In the genomic region with DNA sequence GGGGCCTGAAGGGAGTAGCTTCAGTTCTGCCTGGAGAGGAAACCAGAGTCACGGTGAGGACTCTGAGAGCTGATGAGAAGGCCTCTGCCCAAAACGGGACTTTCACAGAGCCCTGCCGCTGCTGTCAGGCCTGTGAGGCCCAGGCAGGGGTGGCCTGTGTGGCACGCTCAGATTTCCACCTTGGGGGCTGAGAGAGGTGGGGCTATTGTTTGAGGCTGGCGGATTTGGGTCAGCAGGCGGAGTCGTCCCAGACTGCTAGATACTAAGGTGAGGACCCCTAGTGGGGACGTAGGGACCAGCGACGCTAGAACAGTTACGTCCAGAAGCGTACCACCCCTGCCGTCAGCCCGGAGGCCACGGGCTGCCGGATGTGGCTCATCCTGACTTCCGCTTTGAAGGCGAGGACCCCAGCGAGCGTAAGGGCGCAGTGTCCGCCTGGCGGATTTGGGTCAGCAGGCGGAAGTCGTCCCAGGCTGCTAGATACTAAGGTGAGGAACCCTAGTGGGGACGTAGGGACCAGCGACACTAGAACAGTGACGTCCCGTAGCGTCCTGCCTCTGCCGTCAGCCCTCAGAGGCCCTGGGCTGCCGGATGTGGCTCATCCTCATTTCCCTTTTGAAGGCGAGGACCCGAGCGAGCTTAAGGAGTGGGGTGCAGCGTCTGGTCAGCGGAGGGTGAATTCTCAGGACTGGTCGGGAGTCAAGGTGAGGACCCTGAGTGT, we compare ENCODE assay signal across 1 cellular context.
A peak's percentile ranks its signal among the peaks of the same experiment; 100 is the strongest.
TF ChIP-seq lines count a peak whose summit lies in the region.

Gene MAGEB1, plus strand, starts transcription at position 378 of the 721 bp plus-strand sequence. CDS start 3,348 bp downstream, outside the sequence.

TF ChIP-seq in K562, 482 proteins besides CTCF, POLR2A, EP300 and RAD21 (continued from another document and continues in another):
- TF ChIP-seq ATF2 (CRISPR knock-in tag; IDR thresholded peaks at IDR 0.05) (no peak), HNRNPK (IDR thresholded peaks at IDR 0.05; ENCODE audit: low read depth, low read length, poor library complexity, severe bottlenecking) (no peak), ZNF644 (tag; IDR thresholded peaks at IDR 0.05; ENCODE audit: low read depth) (peak; percentile 72; the same call in 1 of the 2 replicates), SMAD1 (IDR thresholded peaks at IDR 0.05; ENCODE audit: low read depth, low read length, partially characterized antibody) (no peak), MEIS2 (IDR thresholded peaks at IDR 0.05; ENCODE audit: partially characterized antibody) (peak; percentile 19), RCOR1 (IDR thresholded peaks at IDR 0.05; ENCODE audit: borderline replicate concordance in 1 of 2, low read depth in 2 of 2, low read length in 2 of 2) (0 out of 4 replicates have a peak, but pooled peaks of 1 of the 2 experiments have one; percentile 5), MEF2A (IDR thresholded peaks at IDR 0.05; ENCODE audit: control insufficient read depth, low read depth, low read length) (no peak), ZNF507 (tag; conservative IDR thresholded peaks at IDR 0.05) (no peak), CBFA2T3 (IDR thresholded peaks at IDR 0.05) (no peak), ETV5 (CRISPR knock-in tag; IDR thresholded peaks at IDR 0.05; ENCODE audit: low read depth) (peak; percentile 72; the same call in 1 of the 2 replicates), ELF1 (tag; IDR thresholded peaks at IDR 0.05) (peak; percentile 74), NFIX (CRISPR knock-in tag; IDR thresholded peaks at IDR 0.05; ENCODE audit: low read depth) (no peak), POLR2H (tag; IDR thresholded peaks at IDR 0.05; ENCODE audit: low read depth) (peak; percentile 66), PHF8 (IDR thresholded peaks at IDR 0.05; ENCODE audit: borderline replicate concordance, low read length) (peak; percentile 54; the same call in 1 of the 2 replicates), GMEB1 (CRISPR knock-in tag; IDR thresholded peaks at IDR 0.05) (peak; percentile 97), STAG1 (CRISPR knock-in tag; IDR thresholded peaks at IDR 0.05; ENCODE audit: borderline replicate concordance) (no peak), ZNF431 (CRISPR knock-in tag; IDR thresholded peaks at IDR 0.05) (no peak), SOX6 (IDR thresholded peaks at IDR 0.05) (peak; percentile 43; the same call in 1 of the 2 replicates), FOXK2 (conservative IDR thresholded peaks at IDR 0.05 in 1 of 2, IDR thresholded peaks at IDR 0.05 in 1 of 2; ENCODE audit: low read depth in 2 of 2) (0 out of 4 replicates have a peak, but pooled peaks have one; percentile 23 to 28), CBFB (CRISPR knock-in tag; IDR thresholded peaks at IDR 0.05) (no peak), ZNF445 (CRISPR knock-in tag; IDR thresholded peaks at IDR 0.05; ENCODE audit: low read depth) (no peak), HDAC2 (IDR thresholded peaks at IDR 0.05) (no peak), PTRF (tag; IDR thresholded peaks at IDR 0.05) (no peak), ZBTB43 (CRISPR knock-in tag; IDR thresholded peaks at IDR 0.05) (no peak), NR2F6 (CRISPR knock-in tag; IDR thresholded peaks at IDR 0.05) (no peak), RBFOX2 (IDR thresholded peaks at IDR 0.05; ENCODE audit: low read depth, low read length) (peak; percentile 86), LCOR (CRISPR knock-in tag; IDR thresholded peaks at IDR 0.05) (peak; percentile 57; the same call in 1 of the 2 replicates)
- TF ChIP-seq, protein P1, sequence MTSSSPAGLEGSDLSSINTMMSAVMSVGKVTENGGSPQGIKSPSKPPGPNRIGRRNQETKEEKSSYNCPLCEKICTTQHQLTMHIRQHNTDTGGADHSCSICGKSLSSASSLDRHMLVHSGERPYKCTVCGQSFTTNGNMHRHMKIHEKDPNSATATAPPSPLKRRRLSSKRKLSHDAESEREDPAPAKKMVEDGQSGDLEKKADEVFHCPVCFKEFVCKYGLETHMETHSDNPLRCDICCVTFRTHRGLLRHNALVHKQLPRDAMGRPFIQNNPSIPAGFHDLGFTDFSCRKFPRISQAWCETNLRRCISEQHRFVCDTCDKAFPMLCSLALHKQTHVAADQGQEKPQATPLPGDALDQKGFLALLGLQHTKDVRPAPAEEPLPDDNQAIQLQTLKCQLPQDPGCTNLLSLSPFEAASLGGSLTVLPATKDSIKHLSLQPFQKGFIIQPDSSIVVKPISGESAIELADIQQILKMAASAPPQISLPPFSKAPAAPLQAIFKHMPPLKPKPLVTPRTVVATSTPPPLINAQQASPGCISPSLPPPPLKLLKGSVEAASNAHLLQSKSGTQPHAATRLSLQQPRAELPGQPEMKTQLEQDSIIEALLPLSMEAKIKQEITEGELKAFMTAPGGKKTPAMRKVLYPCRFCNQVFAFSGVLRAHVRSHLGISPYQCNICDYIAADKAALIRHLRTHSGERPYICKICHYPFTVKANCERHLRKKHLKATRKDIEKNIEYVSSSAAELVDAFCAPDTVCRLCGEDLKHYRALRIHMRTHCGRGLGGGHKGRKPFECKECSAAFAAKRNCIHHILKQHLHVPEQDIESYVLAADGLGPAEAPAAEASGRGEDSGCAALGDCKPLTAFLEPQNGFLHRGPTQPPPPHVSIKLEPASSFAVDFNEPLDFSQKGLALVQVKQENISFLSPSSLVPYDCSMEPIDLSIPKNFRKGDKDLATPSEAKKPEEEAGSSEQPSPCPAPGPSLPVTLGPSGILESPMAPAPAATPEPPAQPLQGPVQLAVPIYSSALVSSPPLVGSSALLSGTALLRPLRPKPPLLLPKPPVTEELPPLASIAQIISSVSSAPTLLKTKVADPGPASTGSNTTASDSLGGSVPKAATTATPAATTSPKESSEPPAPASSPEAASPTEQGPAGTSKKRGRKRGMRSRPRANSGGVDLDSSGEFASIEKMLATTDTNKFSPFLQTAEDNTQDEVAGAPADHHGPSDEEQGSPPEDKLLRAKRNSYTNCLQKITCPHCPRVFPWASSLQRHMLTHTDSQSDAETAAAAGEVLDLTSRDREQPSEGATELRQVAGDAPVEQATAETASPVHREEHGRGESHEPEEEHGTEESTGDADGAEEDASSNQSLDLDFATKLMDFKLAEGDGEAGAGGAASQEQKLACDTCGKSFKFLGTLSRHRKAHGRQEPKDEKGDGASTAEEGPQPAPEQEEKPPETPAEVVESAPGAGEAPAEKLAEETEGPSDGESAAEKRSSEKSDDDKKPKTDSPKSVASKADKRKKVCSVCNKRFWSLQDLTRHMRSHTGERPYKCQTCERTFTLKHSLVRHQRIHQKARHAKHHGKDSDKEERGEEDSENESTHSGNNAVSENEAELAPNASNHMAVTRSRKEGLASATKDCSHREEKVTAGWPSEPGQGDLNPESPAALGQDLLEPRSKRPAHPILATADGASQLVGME (CRISPR knock-in tag; IDR thresholded peaks at IDR 0.05), result no peak
- TF ChIP-seq, protein P2, sequence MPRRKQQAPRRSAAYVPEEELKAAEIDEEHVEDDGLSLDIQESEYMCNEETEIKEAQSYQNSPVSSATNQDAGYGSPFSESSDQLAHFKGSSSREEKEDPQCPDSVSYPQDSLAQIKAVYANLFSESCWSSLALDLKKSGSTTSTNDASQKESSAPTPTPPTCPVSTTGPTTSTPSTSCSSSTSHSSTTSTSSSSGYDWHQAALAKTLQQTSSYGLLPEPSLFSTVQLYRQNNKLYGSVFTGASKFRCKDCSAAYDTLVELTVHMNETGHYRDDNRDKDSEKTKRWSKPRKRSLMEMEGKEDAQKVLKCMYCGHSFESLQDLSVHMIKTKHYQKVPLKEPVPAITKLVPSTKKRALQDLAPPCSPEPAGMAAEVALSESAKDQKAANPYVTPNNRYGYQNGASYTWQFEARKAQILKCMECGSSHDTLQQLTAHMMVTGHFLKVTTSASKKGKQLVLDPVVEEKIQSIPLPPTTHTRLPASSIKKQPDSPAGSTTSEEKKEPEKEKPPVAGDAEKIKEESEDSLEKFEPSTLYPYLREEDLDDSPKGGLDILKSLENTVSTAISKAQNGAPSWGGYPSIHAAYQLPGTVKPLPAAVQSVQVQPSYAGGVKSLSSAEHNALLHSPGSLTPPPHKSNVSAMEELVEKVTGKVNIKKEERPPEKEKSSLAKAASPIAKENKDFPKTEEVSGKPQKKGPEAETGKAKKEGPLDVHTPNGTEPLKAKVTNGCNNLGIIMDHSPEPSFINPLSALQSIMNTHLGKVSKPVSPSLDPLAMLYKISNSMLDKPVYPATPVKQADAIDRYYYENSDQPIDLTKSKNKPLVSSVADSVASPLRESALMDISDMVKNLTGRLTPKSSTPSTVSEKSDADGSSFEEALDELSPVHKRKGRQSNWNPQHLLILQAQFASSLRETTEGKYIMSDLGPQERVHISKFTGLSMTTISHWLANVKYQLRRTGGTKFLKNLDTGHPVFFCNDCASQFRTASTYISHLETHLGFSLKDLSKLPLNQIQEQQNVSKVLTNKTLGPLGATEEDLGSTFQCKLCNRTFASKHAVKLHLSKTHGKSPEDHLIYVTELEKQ (CRISPR knock-in tag; IDR thresholded peaks at IDR 0.05), result no peak
- TF ChIP-seq, protein P3, sequence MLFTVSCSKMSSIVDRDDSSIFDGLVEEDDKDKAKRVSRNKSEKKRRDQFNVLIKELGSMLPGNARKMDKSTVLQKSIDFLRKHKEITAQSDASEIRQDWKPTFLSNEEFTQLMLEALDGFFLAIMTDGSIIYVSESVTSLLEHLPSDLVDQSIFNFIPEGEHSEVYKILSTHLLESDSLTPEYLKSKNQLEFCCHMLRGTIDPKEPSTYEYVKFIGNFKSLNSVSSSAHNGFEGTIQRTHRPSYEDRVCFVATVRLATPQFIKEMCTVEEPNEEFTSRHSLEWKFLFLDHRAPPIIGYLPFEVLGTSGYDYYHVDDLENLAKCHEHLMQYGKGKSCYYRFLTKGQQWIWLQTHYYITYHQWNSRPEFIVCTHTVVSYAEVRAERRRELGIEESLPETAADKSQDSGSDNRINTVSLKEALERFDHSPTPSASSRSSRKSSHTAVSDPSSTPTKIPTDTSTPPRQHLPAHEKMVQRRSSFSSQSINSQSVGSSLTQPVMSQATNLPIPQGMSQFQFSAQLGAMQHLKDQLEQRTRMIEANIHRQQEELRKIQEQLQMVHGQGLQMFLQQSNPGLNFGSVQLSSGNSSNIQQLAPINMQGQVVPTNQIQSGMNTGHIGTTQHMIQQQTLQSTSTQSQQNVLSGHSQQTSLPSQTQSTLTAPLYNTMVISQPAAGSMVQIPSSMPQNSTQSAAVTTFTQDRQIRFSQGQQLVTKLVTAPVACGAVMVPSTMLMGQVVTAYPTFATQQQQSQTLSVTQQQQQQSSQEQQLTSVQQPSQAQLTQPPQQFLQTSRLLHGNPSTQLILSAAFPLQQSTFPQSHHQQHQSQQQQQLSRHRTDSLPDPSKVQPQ (CRISPR knock-in tag; IDR thresholded peaks at IDR 0.05; ENCODE audit: borderline replicate concordance), result no peak
- TF ChIP-seq, protein P4, sequence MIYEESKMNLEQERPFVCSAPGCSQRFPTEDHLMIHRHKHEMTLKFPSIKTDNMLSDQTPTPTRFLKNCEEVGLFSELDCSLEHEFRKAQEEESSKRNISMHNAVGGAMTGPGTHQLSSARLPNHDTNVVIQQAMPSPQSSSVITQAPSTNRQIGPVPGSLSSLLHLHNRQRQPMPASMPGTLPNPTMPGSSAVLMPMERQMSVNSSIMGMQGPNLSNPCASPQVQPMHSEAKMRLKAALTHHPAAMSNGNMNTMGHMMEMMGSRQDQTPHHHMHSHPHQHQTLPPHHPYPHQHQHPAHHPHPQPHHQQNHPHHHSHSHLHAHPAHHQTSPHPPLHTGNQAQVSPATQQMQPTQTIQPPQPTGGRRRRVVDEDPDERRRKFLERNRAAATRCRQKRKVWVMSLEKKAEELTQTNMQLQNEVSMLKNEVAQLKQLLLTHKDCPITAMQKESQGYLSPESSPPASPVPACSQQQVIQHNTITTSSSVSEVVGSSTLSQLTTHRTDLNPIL (CRISPR knock-in tag; IDR thresholded peaks at IDR 0.05), result no peak
- TF ChIP-seq, protein P5, sequence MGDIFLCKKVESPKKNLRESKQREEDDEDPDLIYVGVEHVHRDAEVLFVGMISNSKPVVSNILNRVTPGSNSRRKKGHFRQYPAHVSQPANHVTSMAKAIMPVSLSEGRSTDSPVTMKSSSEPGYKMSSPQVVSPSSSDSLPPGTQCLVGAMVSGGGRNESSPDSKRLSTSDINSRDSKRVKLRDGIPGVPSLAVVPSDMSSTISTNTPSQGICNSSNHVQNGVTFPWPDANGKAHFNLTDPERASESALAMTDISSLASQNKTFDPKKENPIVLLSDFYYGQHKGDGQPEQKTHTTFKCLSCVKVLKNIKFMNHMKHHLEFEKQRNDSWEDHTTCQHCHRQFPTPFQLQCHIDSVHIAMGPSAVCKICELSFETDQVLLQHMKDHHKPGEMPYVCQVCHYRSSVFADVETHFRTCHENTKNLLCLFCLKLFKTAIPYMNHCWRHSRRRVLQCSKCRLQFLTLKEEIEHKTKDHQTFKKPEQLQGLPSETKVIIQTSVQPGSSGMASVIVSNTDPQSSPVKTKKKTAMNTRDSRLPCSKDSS (IDR thresholded peaks at IDR 0.05; ENCODE audit: low read depth, partially characterized antibody), result no peak
- TF ChIP-seq, protein P6, sequence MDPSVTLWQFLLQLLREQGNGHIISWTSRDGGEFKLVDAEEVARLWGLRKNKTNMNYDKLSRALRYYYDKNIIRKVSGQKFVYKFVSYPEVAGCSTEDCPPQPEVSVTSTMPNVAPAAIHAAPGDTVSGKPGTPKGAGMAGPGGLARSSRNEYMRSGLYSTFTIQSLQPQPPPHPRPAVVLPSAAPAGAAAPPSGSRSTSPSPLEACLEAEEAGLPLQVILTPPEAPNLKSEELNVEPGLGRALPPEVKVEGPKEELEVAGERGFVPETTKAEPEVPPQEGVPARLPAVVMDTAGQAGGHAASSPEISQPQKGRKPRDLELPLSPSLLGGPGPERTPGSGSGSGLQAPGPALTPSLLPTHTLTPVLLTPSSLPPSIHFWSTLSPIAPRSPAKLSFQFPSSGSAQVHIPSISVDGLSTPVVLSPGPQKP (CRISPR knock-in tag; IDR thresholded peaks at IDR 0.05), result no peak
